ENCODE assay signal across 23 cellular contexts in genomic region chr1:84206416-84206815, GRCh38.
"Had no signal": no experiment of that assay in that cellular context is flagged by ENCODE, and none has a peak within 500 bp of the region (broad histone marks: within the 10 kb centered on the region; RNA-seq: fewer than 3 reads in every experiment).

No MANE protein-coding gene starts in this region.

- FAIRE-seq: astrocyte, endothelial cell of umbilical vein had no signal

- DNase-seq: activated CD4-positive, alpha-beta memory T cell treated with anti-CD3 and anti-CD28 coated beads, Interleukin-2, amount 10 ng/mL, durations not matched to agents 7 days and 5 days; activated CD4-positive, alpha-beta T cell treated with anti-CD3 and anti-CD28 coated beads, Interleukin-2, amount 10 ng/mL, durations not matched to agents 24 days and 14 days; activated CD8-positive, alpha-beta memory T cell treated with anti-CD3 and anti-CD28 coated beads, Interleukin-2, amount 10 ng/mL, durations not matched to agents 7 days and 5 days; adrenal gland; colonic mucosa; dorsolateral prefrontal cortex; effector memory CD8-positive, alpha-beta T cell; gastrocnemius medialis; hippocampal formation; mesenchymal stem cell; naive B cell; stimulated activated CD4-positive, alpha-beta T cell treated with anti-CD3 and anti-CD28 coated beads, Interleukin-4, amount 100 ng/mL, for 24 hours; stimulated activated naive CD4-positive, alpha-beta T cell treated with Interleukin-2 at 50 U/mL for 16 hours had no signal

- H3K4me3 Mint-ChIP-seq: activated CD4-positive, alpha-beta memory T cell treated with anti-CD3 and anti-CD28 coated beads, Interleukin-2, amount 10 ng/mL, durations not matched to agents 7 days and 5 days; activated CD4-positive, alpha-beta T cell treated with anti-CD3 and anti-CD28 coated beads, Interleukin-2, amount 10 ng/mL, durations not matched to agents 24 days and 14 days; activated CD8-positive, alpha-beta memory T cell treated with anti-CD3 and anti-CD28 coated beads, Interleukin-2, amount 10 ng/mL, durations not matched to agents 7 days and 5 days; activated naive CD8-positive, alpha-beta T cell; activated T-helper 17 cell treated with anti-CD3 and anti-CD28 coated beads, Interleukin-2, amount 50 U/mL, for 72 hours; effector memory CD8-positive, alpha-beta T cell; naive B cell; neural progenitor cell; T-helper 2 cell treated with Interferon-gamma antibody and Interleukin-4, amounts not matched to agents 5 μg/mL and 100 μg/mL, for 36 hours had no signal

- H3K36me3 ChIP-seq: adrenal gland, colonic mucosa, gastrocnemius medialis, prostate gland had no signal

- H3K4me3 ChIP-seq: adrenal gland, colonic mucosa, dorsolateral prefrontal cortex, esophagus muscularis mucosa, gastrocnemius medialis, neural progenitor cell, prostate gland, thoracic aorta had no signal

- H3K4me1 ChIP-seq: adrenal gland, colonic mucosa, esophagus muscularis mucosa, gastrocnemius medialis, neural progenitor cell, prostate gland had no signal

- H3K9me3 ChIP-seq: adrenal gland, colonic mucosa, esophagus muscularis mucosa, gastrocnemius medialis, prostate gland, thoracic aorta had no signal

- H3K27ac Mint-ChIP-seq: activated CD4-positive, alpha-beta memory T cell treated with anti-CD3 and anti-CD28 coated beads, Interleukin-2, amount 10 ng/mL, durations not matched to agents 7 days and 5 days; activated CD4-positive, alpha-beta T cell treated with anti-CD3 and anti-CD28 coated beads, Interleukin-2, amount 10 ng/mL, durations not matched to agents 24 days and 14 days; activated CD8-positive, alpha-beta memory T cell treated with anti-CD3 and anti-CD28 coated beads, Interleukin-2, amount 10 ng/mL, durations not matched to agents 7 days and 5 days; activated naive CD8-positive, alpha-beta T cell; activated T-helper 17 cell treated with anti-CD3 and anti-CD28 coated beads, Interleukin-2, amount 50 U/mL, for 72 hours; naive B cell; neural progenitor cell; T-helper 2 cell treated with Interferon-gamma antibody and Interleukin-4, amounts not matched to agents 5 μg/mL and 100 μg/mL, for 36 hours had no signal

- H3K4me1 Mint-ChIP-seq: activated CD4-positive, alpha-beta memory T cell treated with anti-CD3 and anti-CD28 coated beads, Interleukin-2, amount 10 ng/mL, durations not matched to agents 7 days and 5 days; activated CD4-positive, alpha-beta T cell treated with anti-CD3 and anti-CD28 coated beads, Interleukin-2, amount 10 ng/mL, durations not matched to agents 24 days and 14 days; activated CD8-positive, alpha-beta memory T cell treated with anti-CD3 and anti-CD28 coated beads, Interleukin-2, amount 10 ng/mL, durations not matched to agents 7 days and 5 days; activated T-helper 17 cell treated with anti-CD3 and anti-CD28 coated beads, Interleukin-2, amount 50 U/mL, for 72 hours; naive B cell; neural progenitor cell had no signal

- H3K27me3 ChIP-seq: adrenal gland, colonic mucosa, dorsolateral prefrontal cortex, esophagus muscularis mucosa, gastrocnemius medialis, neural progenitor cell had no signal

- H3K27me3 Mint-ChIP-seq: activated CD4-positive, alpha-beta memory T cell treated with anti-CD3 and anti-CD28 coated beads, Interleukin-2, amount 10 ng/mL, durations not matched to agents 7 days and 5 days; activated CD4-positive, alpha-beta T cell treated with anti-CD3 and anti-CD28 coated beads, Interleukin-2, amount 10 ng/mL, durations not matched to agents 24 days and 14 days; activated CD8-positive, alpha-beta memory T cell treated with anti-CD3 and anti-CD28 coated beads, Interleukin-2, amount 10 ng/mL, durations not matched to agents 7 days and 5 days; activated naive CD8-positive, alpha-beta T cell; activated T-helper 17 cell treated with anti-CD3 and anti-CD28 coated beads, Interleukin-2, amount 50 U/mL, for 72 hours; effector memory CD8-positive, alpha-beta T cell; naive B cell had no signal

- H3K9me3 Mint-ChIP-seq: activated CD4-positive, alpha-beta memory T cell treated with anti-CD3 and anti-CD28 coated beads, Interleukin-2, amount 10 ng/mL, durations not matched to agents 7 days and 5 days; activated T-helper 17 cell treated with anti-CD3 and anti-CD28 coated beads, Interleukin-2, amount 50 U/mL, for 72 hours; effector memory CD8-positive, alpha-beta T cell; naive B cell; neural progenitor cell; T-helper 2 cell treated with Interferon-gamma antibody and Interleukin-4, amounts not matched to agents 5 μg/mL and 100 μg/mL, for 36 hours had no signal

- H3K27ac ChIP-seq: adrenal gland, colonic mucosa, esophagus muscularis mucosa, gastrocnemius medialis, neural progenitor cell, prostate gland, thoracic aorta, VCaP had no signal
